ENCODE assay signal across 8 cellular contexts in the genomic region with DNA sequence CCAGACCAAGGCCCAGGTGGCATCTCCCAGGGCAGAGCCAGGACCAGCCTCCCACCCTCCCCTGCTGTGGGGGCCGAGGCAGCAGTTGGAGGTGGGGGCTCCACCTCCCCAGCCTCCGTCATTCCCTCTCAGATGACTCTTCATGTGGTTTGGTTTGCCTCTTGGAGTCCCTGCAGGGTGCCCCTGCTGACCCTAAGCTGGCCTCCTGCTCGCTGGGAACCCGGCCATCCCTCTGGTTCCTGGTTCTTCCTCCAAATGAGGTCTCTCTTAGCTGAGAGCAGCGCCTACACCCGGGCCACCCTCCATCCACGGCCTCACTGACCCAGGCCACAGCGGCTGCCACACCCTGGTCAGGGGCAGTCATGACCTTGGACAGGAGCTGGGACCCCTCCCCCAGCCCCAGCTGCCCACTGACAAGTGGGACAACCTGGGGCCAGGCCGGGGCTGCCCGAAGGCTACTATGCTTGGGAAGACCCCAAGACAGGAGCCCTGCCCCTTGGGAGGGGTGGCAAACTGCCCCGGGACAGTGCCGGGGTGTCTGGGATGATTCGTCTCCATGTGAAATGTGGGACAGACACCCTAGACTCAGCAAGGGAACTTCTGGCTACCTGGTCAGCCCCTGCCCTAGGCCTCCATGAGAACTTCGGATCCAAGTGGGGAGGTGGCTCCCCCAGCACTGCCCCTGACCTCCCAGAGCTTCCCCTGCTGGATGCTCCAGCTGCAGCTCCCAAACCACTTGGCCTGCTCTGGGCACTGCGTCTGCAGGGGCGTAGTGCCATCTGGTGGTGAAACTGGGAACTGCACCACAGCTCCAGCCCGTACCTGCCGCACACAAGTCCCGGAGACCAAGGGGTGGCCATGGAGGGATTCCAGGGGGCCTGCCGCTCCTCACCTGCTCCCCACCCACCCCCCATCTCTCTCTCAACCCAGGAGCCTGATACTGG.
DNase-seq lines count a peak whose midpoint lies in the region; ATAC-seq, FAIRE-seq and TF ChIP-seq lines count a peak whose summit lies in the region.

No MANE protein-coding gene starts in this region.

- DNase-seq in Daoy (ENCODE audit: low read depth) = peak; percentile 80
- peak; percentile 71 for DNase-seq in LoVo (ENCODE audit: low spot score)
- DNase-seq in SK-MEL-5 (ENCODE audit: low read depth, low spot score) = peak; percentile 83
- peak; percentile 60 to 89 (median 78) for DNase-seq in activated naive CD4-positive, alpha-beta T cell (lab: John Stamatoyannopoulos, UW)
- peak; percentile 27 for DNase-seq in glomerular endothelial cell (ENCODE audit: extremely low read depth, low read depth, low spot score)
- peak; percentile 65 to 98 (median 88) for DNase-seq in pancreas
- peak; percentile 78 to 86 for DNase-seq in tibial nerve (ENCODE audit: low spot score in 2 of 2)

- no peaks in the 10 kb centered on the region for H3K9me3 ChIP-seq in pancreas
- no peaks in the 10 kb centered on the region for H3K9me3 ChIP-seq in tibial nerve

- 30 to 33% methylated on average over 18 to 20 of the region's 20 CpGs for WGBS in pancreas, 2 donors
- WGBS in tibial nerve, 2 donors = 48 to 56% methylated on average over 14 to 18 of the region's 20 CpGs

- H3K27ac ChIP-seq in pancreas (no peak overlapping the region), tibial nerve (peak overlapping the region in 1 of 4 donors; percentile 55)

- H3K4me1 ChIP-seq in pancreas = no peaks in the 10 kb centered on the region
- H3K4me1 ChIP-seq in tibial nerve = peaks cover 0 to 27% (median 10%) of the 10 kb centered on the region in 4 donors

- H3K36me3 ChIP-seq in pancreas = no peaks in the 10 kb centered on the region
- no peaks in the 10 kb centered on the region for H3K36me3 ChIP-seq in tibial nerve

- TF ChIP-seq POLR2A in tibial nerve (IDR thresholded peaks at IDR 0.05) = no peak

- ATAC-seq in pancreas (peak; percentile 90 to 97 (median 94)), GM18520 (IDR thresholded peaks at IDR 0.05; ENCODE audit: unreplicated experiment) (no peak)

- TF ChIP-seq EP300 in tibial nerve (IDR thresholded peaks at IDR 0.05) = peak in 1 of 2 donors; percentile 26

- intact Hi-C loops in pancreas (cut with DNase I) = loop anchor here in 2 of 3 donors (5.0 to 10.0 kb wide), 3 partner anchors 71 to 428 kb away; no protein-coding TSS in a partner anchor

- no peak overlapping the region for H3K4me3 ChIP-seq in pancreas
- no peak overlapping the region for H3K4me3 ChIP-seq in tibial nerve

- TF ChIP-seq CTCF in pancreas (IDR thresholded peaks at IDR 0.05) (peak; percentile 94 to 100 (median 99)), tibial nerve (IDR thresholded peaks at IDR 0.05) (peak; percentile 98 to 100 (median 99))

- no peak for FAIRE-seq in pancreas (lab: Jason Lieb, UNC)

- H3K27me3 ChIP-seq in pancreas = no peaks in the 10 kb centered on the region
- H3K27me3 ChIP-seq in tibial nerve = no peaks in the 10 kb centered on the region

- in situ Hi-C loops in SK-MEL-5 (cut with HindIII; ENCODE audit: low pct_unique_long_range_greater_than_20kb, low sequenced_read_pairs) = no loop called here

Comparison
In these comparisons a context has a peak if more than half of its experiments do, and no peak if none do; other contexts are left out.
1. DNase-seq: peak in every context shown above with its lines; median percentile 88 in pancreas; 83 in SK-MEL-5; 82 in tibial nerve; 80 in Daoy; 78 in activated naive CD4-positive, alpha-beta T cell; 71 in LoVo; 27 in glomerular endothelial cell.